In genomic region chr7:55348502-55348901, GRCh38 we compare ENCODE assay signal across 16 cellular contexts. TPM values are rescaled to one million over a fixed set of nuclear protein-coding genes. Genes with fewer than 3 reads are reported as not detected.
A peak's percentile ranks its signal among the peaks of the same experiment; 100 is the strongest.
DNase-seq lines count a peak whose midpoint lies in the region; ATAC-seq and TF ChIP-seq lines count a peak whose summit lies in the region.
"Had no signal": no experiment of that assay in that cellular context is flagged by ENCODE, and none has a peak within 500 bp of the region (broad histone marks: within the 10 kb centered on the region; RNA-seq: fewer than 3 reads in every experiment).

No MANE protein-coding gene starts in this region.

- no peaks in the 10 kb centered on the region for H3K9me3 Mint-ChIP-seq in activated T-helper 17 cell treated with anti-CD3 and anti-CD28 coated beads, Interleukin-2, amount 50 U/mL, for 72 hours
- H3K9me3 Mint-ChIP-seq in effector memory CD8-positive, alpha-beta T cell = no peaks in the 10 kb centered on the region

- ATAC-seq in activated T-helper 17 cell treated with anti-CD3 and anti-CD28 coated beads, Interleukin-2, amount 50 U/mL, for 72 hours (replicated peaks) = peak; percentile 85
- no peak for ATAC-seq in effector memory CD8-positive, alpha-beta T cell (replicated peaks)
- ATAC-seq in GM18511 (IDR thresholded peaks at IDR 0.05; ENCODE audit: unreplicated experiment) = no peak
- no peak for ATAC-seq in HG03520 (IDR thresholded peaks at IDR 0.05; ENCODE audit: unreplicated experiment)

- H3K4me3 Mint-ChIP-seq in activated T-helper 17 cell treated with anti-CD3 and anti-CD28 coated beads, Interleukin-2, amount 50 U/mL, for 72 hours = no peak overlapping the region
- H3K4me3 Mint-ChIP-seq in effector memory CD8-positive, alpha-beta T cell = no peak overlapping the region

- peak; percentile 61 for DNase-seq in AG20443 (ENCODE audit: low spot score)
- DNase-seq in HS-27A (ENCODE audit: low read depth) = peak; percentile 47
- DNase-seq in foreskin fibroblast = peak; percentile 28 to 61
- DNase-seq in effector memory CD8-positive, alpha-beta T cell = no peak
- no peak for DNase-seq in hippocampal formation (lab: John Stamatoyannopoulos, UW)
- DNase-seq: activated CD8-positive, alpha-beta memory T cell treated with anti-CD3 and anti-CD28 coated beads, Interleukin-2, amount 50 U/mL, for 4 hours; cerebellar nuclear complex; heart right ventricle; Kasumi-1; midbrain; NCI-H748 treated with DMSO at 0.1 percent for 48 hours; sigmoid colon; T-helper 9 cell had no signal

- TF ChIP-seq CTCF in foreskin fibroblast (IDR thresholded peaks at IDR 0.05; ENCODE audit: low read depth, low read length) = no peak

- peaks cover 6% of the 10 kb centered on the region for H3K27me3 Mint-ChIP-seq in activated T-helper 17 cell treated with anti-CD3 and anti-CD28 coated beads, Interleukin-2, amount 50 U/mL, for 72 hours
- H3K27me3 Mint-ChIP-seq in effector memory CD8-positive, alpha-beta T cell = peaks cover 0 to 16% of the 10 kb centered on the region in 2 donors

- no peak overlapping the region for H3K4me3 ChIP-seq in foreskin fibroblast (ENCODE audit: low read depth in 1 of 2, low read length in 2 of 2)
- H3K4me3 ChIP-seq: heart right ventricle, sigmoid colon had no signal

- no peaks in the 10 kb centered on the region for H3K4me1 Mint-ChIP-seq in activated T-helper 17 cell treated with anti-CD3 and anti-CD28 coated beads, Interleukin-2, amount 50 U/mL, for 72 hours
- peaks cover 2 to 12% of the 10 kb centered on the region in 2 donors for H3K4me1 Mint-ChIP-seq in effector memory CD8-positive, alpha-beta T cell (ENCODE audit: low read depth in 2 of 2)

- no peaks in the 10 kb centered on the region for H3K36me3 Mint-ChIP-seq in activated T-helper 17 cell treated with anti-CD3 and anti-CD28 coated beads, Interleukin-2, amount 50 U/mL, for 72 hours (ENCODE audit: low read depth)
- H3K36me3 Mint-ChIP-seq in effector memory CD8-positive, alpha-beta T cell (ENCODE audit: insufficient read depth) = no peaks in the 10 kb centered on the region

- H3K27ac Mint-ChIP-seq in activated T-helper 17 cell treated with anti-CD3 and anti-CD28 coated beads, Interleukin-2, amount 50 U/mL, for 72 hours = peak overlapping the region; percentile 59
- peak overlapping the region in 1 of 2 donors; percentile 6 for H3K27ac Mint-ChIP-seq in effector memory CD8-positive, alpha-beta T cell

RNA-seq across cellular contexts. Expression of gene LANCL2, which starts 16.6 kb away (rescaled TPM):
- 1 to 10 TPM; 6.7 to 9.4 TPM for total RNA-seq in activated T-helper 17 cell treated with anti-CD3 and anti-CD28 coated beads, Interleukin-2, amount 50 U/mL, for 72 hours

Comparison
In these comparisons a context has a peak if more than half of its experiments do, and no peak if none do; other contexts are left out.
1. DNase-seq: peak in AG20443 (single experiment), HS-27A (single experiment) and foreskin fibroblast (2 of 2); none in effector memory CD8-positive, alpha-beta T cell (0 of 3) and hippocampal formation (0 of 2).